In genomic region chr5:50521060-50521459, GRCh38 we compare ENCODE assay signal across 3 cellular contexts.
DNase-seq lines count a peak whose midpoint lies in the region; TF ChIP-seq lines count a peak whose summit lies in the region.
"Not testable (repeated sequence)": the region's sequence is repeated elsewhere in the genome, so short reads cannot be mapped to it uniquely, and the experiment has no call there.

No MANE protein-coding gene starts in this region.

- not testable (repeated sequence) for TF ChIP-seq CTCF in thyroid gland (IDR thresholded peaks at IDR 0.05)

- not testable (repeated sequence) for H3K27me3 ChIP-seq in thyroid gland

- not testable (repeated sequence) for TF ChIP-seq POLR2A in thyroid gland (IDR thresholded peaks at IDR 0.05)

- peak overlapping the region in 1 of 3 donors; percentile 36 for H3K27ac ChIP-seq in thyroid gland

- peaks cover 0 to 15% of the 10 kb centered on the region in 2 donors for H3K4me1 ChIP-seq in thyroid gland

- not testable (repeated sequence) for H3K36me3 ChIP-seq in thyroid gland

- intact Hi-C loops in thyroid gland (cut with DNase I), result not testable (repeated sequence)

- DNase-seq in DMS53 (lab: John Stamatoyannopoulos, UW) (peak; percentile 8), islet precursor cell (peak; percentile 50), thyroid gland (peak; percentile 51 to 62)

- H3K9me3 ChIP-seq in thyroid gland, result not testable (repeated sequence)

- H3K4me3 ChIP-seq in thyroid gland (replicated peaks in 1 of 3), result not testable (repeated sequence)
